Comparison of ENCODE assay signal across 8 cellular contexts in genomic region chr2:55268288-55268906, GRCh38. TPM values are rescaled to one million over a fixed set of nuclear protein-coding genes. Genes with fewer than 3 reads are reported as not detected.
DNase-seq lines count a peak whose midpoint lies in the region; ATAC-seq, FAIRE-seq and TF ChIP-seq lines count a peak whose summit lies in the region.

No MANE protein-coding gene starts in this region.

- peak overlapping the region; percentile 100 for H3K4me2 ChIP-seq in keratinocyte (ENCODE audit: control insufficient read depth, extremely low read depth, insufficient read depth, low read depth, low read length)

- peak overlapping the region; percentile 95 for H3K9ac ChIP-seq in keratinocyte (ENCODE audit: control insufficient read depth, extremely low read depth, insufficient read depth, low read length)

- H3K27me3 ChIP-seq in keratinocyte (ENCODE audit: control insufficient read depth, extremely low read depth, insufficient read depth, low read length) (no peaks in the 10 kb centered on the region), suprapubic skin (no peaks in the 10 kb centered on the region)

- peak overlapping the region; percentile 85 for H3K27ac Mint-ChIP-seq in activated naive CD4-positive, alpha-beta T cell treated with anti-CD3 and anti-CD28 coated beads, Interleukin-2, amount 10 ng/mL, durations not matched to agents 7 days and 5 days
- H3K27ac Mint-ChIP-seq in activated naive CD8-positive, alpha-beta T cell: peak overlapping the region; percentile 94

- TF ChIP-seq CTCF in keratinocyte (optimal IDR thresholded peaks at IDR 0.05 in 1 of 3, IDR thresholded peaks at IDR 0.05 in 1 of 3, conservative IDR thresholded peaks at IDR 0.05 in 1 of 3; ENCODE audit: extremely low read depth in 1 of 3, insufficient read depth in 2 of 3, low read length in 3 of 3) (peak in 1 of 3 experiments; percentile 7), suprapubic skin (IDR thresholded peaks at IDR 0.05) (no peak)

- H3K4me1 ChIP-seq in keratinocyte (ENCODE audit: control insufficient read depth, extremely low read depth, insufficient read depth, low read length) (peaks cover 12% of the 10 kb centered on the region), suprapubic skin (peaks cover 21% of the 10 kb centered on the region)

- H3K9me3 ChIP-seq in keratinocyte (ENCODE audit: control insufficient read depth, low read depth, low read length) (no peaks in the 10 kb centered on the region), suprapubic skin (no peaks in the 10 kb centered on the region)

- no peak for DNase-seq in activated naive CD4-positive, alpha-beta T cell treated with anti-CD3 and anti-CD28 coated beads, Interleukin-2, amount 10 ng/mL, durations not matched to agents 7 days and 5 days
- no peak for DNase-seq in activated naive CD4-positive, alpha-beta T cell (lab: John Stamatoyannopoulos, UW)
- no peak for DNase-seq in keratinocyte (ENCODE audit: low read depth, low spot score)
- no peak for DNase-seq in suprapubic skin (ENCODE audit: low spot score in 2 of 2)
- no peak for DNase-seq in A172 (ENCODE audit: low spot score)
- DNase-seq in NCI-H226: no peak

- dilution Hi-C loops in keratinocyte (cut with MboI; ENCODE audit: extremely low pct_ligation_motif_present, low sequenced_read_pairs): no loop called here

- H3K4me3 Mint-ChIP-seq in activated naive CD4-positive, alpha-beta T cell treated with anti-CD3 and anti-CD28 coated beads, Interleukin-2, amount 10 ng/mL, durations not matched to agents 7 days and 5 days: peak overlapping the region; percentile 82
- peak overlapping the region; percentile 98 for H3K4me3 Mint-ChIP-seq in activated naive CD8-positive, alpha-beta T cell

- H3K27ac ChIP-seq in keratinocyte (ENCODE audit: control insufficient read depth, insufficient read depth, low read length) (peak overlapping the region; percentile 89), suprapubic skin (peak overlapping the region; percentile 90)

- CTCF ChIA-PET in activated naive CD4-positive, alpha-beta T cell treated with anti-CD3 and anti-CD28 coated beads, Interleukin-2, amount 10 ng/mL, durations not matched to agents 7 days and 5 days (lab: Charles Lee): no interaction called here

- H3K36me3 Mint-ChIP-seq in activated naive CD4-positive, alpha-beta T cell treated with anti-CD3 and anti-CD28 coated beads, Interleukin-2, amount 10 ng/mL, durations not matched to agents 7 days and 5 days: peaks cover 16% of the 10 kb centered on the region
- peaks cover 4% of the 10 kb centered on the region for H3K36me3 Mint-ChIP-seq in activated naive CD8-positive, alpha-beta T cell

- 17% methylated on average over 13 of the region's 13 CpGs for WGBS in suprapubic skin

- H3K9me1 ChIP-seq in keratinocyte (ENCODE audit: control insufficient read depth, extremely low read depth, insufficient read depth, low read length): no peaks in the 10 kb centered on the region

- no peaks in the 10 kb centered on the region for H4K20me1 ChIP-seq in keratinocyte (ENCODE audit: control insufficient read depth, extremely low read depth, insufficient read depth, low read length)

- no peaks in the 10 kb centered on the region for H3K9me3 Mint-ChIP-seq in activated naive CD4-positive, alpha-beta T cell treated with anti-CD3 and anti-CD28 coated beads, Interleukin-2, amount 10 ng/mL, durations not matched to agents 7 days and 5 days
- H3K9me3 Mint-ChIP-seq in activated naive CD8-positive, alpha-beta T cell (ENCODE audit: low read depth): no peaks in the 10 kb centered on the region

- H3K4me3 ChIP-seq in keratinocyte (ENCODE audit: control insufficient read depth in 2 of 3, extremely low read depth in 1 of 3, insufficient read depth in 2 of 3, low read depth in 1 of 3, low read length in 3 of 3) (peak overlapping the region; percentile 74 to 99 (median 98)), suprapubic skin (peak overlapping the region; percentile 82)

- FAIRE-seq in keratinocyte (lab: Jason Lieb, UNC): no peak

- H2AFZ ChIP-seq in keratinocyte (ENCODE audit: control insufficient read depth, low read length): peak overlapping the region; percentile 98

- H3K27me3 Mint-ChIP-seq in activated naive CD4-positive, alpha-beta T cell treated with anti-CD3 and anti-CD28 coated beads, Interleukin-2, amount 10 ng/mL, durations not matched to agents 7 days and 5 days: no peaks in the 10 kb centered on the region
- H3K27me3 Mint-ChIP-seq in activated naive CD8-positive, alpha-beta T cell: peaks cover 2% of the 10 kb centered on the region

- peaks cover 33% of the 10 kb centered on the region for H3K4me1 Mint-ChIP-seq in activated naive CD4-positive, alpha-beta T cell treated with anti-CD3 and anti-CD28 coated beads, Interleukin-2, amount 10 ng/mL, durations not matched to agents 7 days and 5 days
- peaks cover 22% of the 10 kb centered on the region for H3K4me1 Mint-ChIP-seq in activated naive CD8-positive, alpha-beta T cell (ENCODE audit: low read depth)

- ATAC-seq in HG02798 (IDR thresholded peaks at IDR 0.05; ENCODE audit: poor library complexity, unreplicated experiment): no peak

- peaks cover 0 to 4% of the 10 kb centered on the region in 2 experiments for H3K36me3 ChIP-seq in keratinocyte (ENCODE audit: control insufficient read depth in 2 of 2, extremely low read depth in 1 of 2, insufficient read depth in 2 of 2, low read length in 2 of 2)
- peaks cover 25% of the 10 kb centered on the region for H3K36me3 ChIP-seq in suprapubic skin

- no peak for TF ChIP-seq POLR2A in suprapubic skin (IDR thresholded peaks at IDR 0.05)

- H3K79me2 ChIP-seq in keratinocyte (ENCODE audit: control insufficient read depth, insufficient read depth, low read length): peaks cover 8% of the 10 kb centered on the region

- no peak for TF ChIP-seq EP300 in suprapubic skin (IDR thresholded peaks at IDR 0.05)

RNA-seq across cellular contexts. Expression of gene MTIF2, which starts 0.6 kb away (rescaled TPM):
- 22.1 to 38.9 TPM (median 27.4 TPM) in 3 replicates for polyA plus RNA-seq in keratinocyte
- polyA plus RNA-seq in keratinocyte (2011; ENCODE audit: low read depth): 69.1 TPM
- 24.1 and 32.5 TPM in 2 replicates for polyA plus RNA-seq in keratinocyte (2011; cell fraction: cytosol; rRNA removed)
- polyA plus RNA-seq in keratinocyte (2011; cell fraction: nucleus; rRNA removed): 25.9 and 37.3 TPM in 2 replicates
- 23.8 and 31.3 TPM in 2 replicates for polyA plus RNA-seq in keratinocyte (2012; ENCODE audit: low replicate concordance)
- 13.2 to 33.4 TPM (median 29.2 TPM) in 3 replicates for polyA minus RNA-seq in keratinocyte
- polyA minus RNA-seq in keratinocyte (2011; cell fraction: cytosol; rRNA and poly(A)+ RNA removed): 24.2 TPM
- polyA minus RNA-seq in keratinocyte (2011; cell fraction: nucleus; rRNA and poly(A)+ RNA removed): 15.2 and 28.7 TPM in 2 replicates
- 10 to 100 TPM; 12.1 to 25.6 (median 17.6) TPM for total RNA-seq in suprapubic skin
- 48.9 and 63.9 TPM in 2 replicates for total RNA-seq in A172 (2014; rRNA removed; shearing (Covaris generic))

RNA-seq across cellular contexts. Expression of gene RPS27A, which starts 35.9 kb away (rescaled TPM):
- 1,786 to 2,341 TPM (median 2,021 TPM) in 3 replicates for polyA plus RNA-seq in keratinocyte
- 2,541 TPM for polyA plus RNA-seq in keratinocyte (2011; ENCODE audit: low read depth)
- 2,266 and 2,285 TPM in 2 replicates for polyA plus RNA-seq in keratinocyte (2011; cell fraction: cytosol; rRNA removed)
- 484 and 681 TPM in 2 replicates for polyA plus RNA-seq in keratinocyte (2011; cell fraction: nucleus; rRNA removed)
- polyA plus RNA-seq in keratinocyte (2012; ENCODE audit: low replicate concordance): 1,996 and 2,014 TPM in 2 replicates
- 38.4 to 450 TPM (median 274 TPM) in 3 replicates for polyA minus RNA-seq in keratinocyte
- polyA minus RNA-seq in keratinocyte (2011; cell fraction: cytosol; rRNA and poly(A)+ RNA removed): 363 TPM
- polyA minus RNA-seq in keratinocyte (2011; cell fraction: nucleus; rRNA and poly(A)+ RNA removed): 71.5 and 116 TPM in 2 replicates
- 1,000 to 10,000 TPM in 3 of 4 donors, 100 to 1,000 TPM in 1; 888 to 1,822 (median 1,618) TPM for total RNA-seq in suprapubic skin
- total RNA-seq in A172 (2014; rRNA removed; shearing (Covaris generic)): 1,013 and 1,849 TPM in 2 replicates

RNA-seq across cellular contexts. Expression of gene CLHC1, which starts 36.3 kb away (rescaled TPM):
- 3.1 to 15.2 TPM (median 10.6 TPM) in 3 replicates for polyA plus RNA-seq in keratinocyte
- polyA plus RNA-seq in keratinocyte (2011; ENCODE audit: low read depth): 10.9 TPM
- polyA plus RNA-seq in keratinocyte (2011; cell fraction: cytosol; rRNA removed): 3.2 and 5.4 TPM in 2 replicates
- 20.1 and 28.8 TPM in 2 replicates for polyA plus RNA-seq in keratinocyte (2011; cell fraction: nucleus; rRNA removed)
- polyA plus RNA-seq in keratinocyte (2012; ENCODE audit: low replicate concordance): 4.1 and 9.1 TPM in 2 replicates
- polyA minus RNA-seq in keratinocyte: 6.8 to 13.3 TPM in 2 of 3 replicates, not detected in the other
- polyA minus RNA-seq in keratinocyte (2011; cell fraction: cytosol; rRNA and poly(A)+ RNA removed): not detected
- polyA minus RNA-seq in keratinocyte (2011; cell fraction: nucleus; rRNA and poly(A)+ RNA removed): 14.6 and 30.7 TPM in 2 replicates
- 10 to 100 TPM in 1 of 4 donors, 1 to 10 TPM in 3; 2.5 to 12.7 (median 5.9) TPM for total RNA-seq in suprapubic skin
- 7.2 and 16.2 TPM in 2 replicates for total RNA-seq in A172 (2014; rRNA removed; shearing (Covaris generic))
